Comparison of ENCODE assay signal across 31 cellular contexts in genomic region chr6:150099953-150100352, GRCh38. TPM values are rescaled to one million over a fixed set of nuclear protein-coding genes. Genes with fewer than 3 reads are reported as not detected.
"Had no signal": no experiment of that assay in that cellular context is flagged by ENCODE, and none has a peak within 500 bp of the region (broad histone marks: within the 10 kb centered on the region; RNA-seq: fewer than 3 reads in every experiment).

No MANE protein-coding gene starts in this region.

- H3K4me1 ChIP-seq: adrenal gland, body of pancreas, foreskin keratinocyte, gastrocnemius medialis, heart left ventricle had no signal

- H3K27me3 ChIP-seq: adrenal gland, body of pancreas, gastrocnemius medialis had no signal

- FAIRE-seq: colon, endometrium, TTC549 had no signal

- DNase-seq: activated CD4-positive, alpha-beta memory T cell treated with anti-CD3 and anti-CD28 coated beads for 36 hours; activated CD4-positive, alpha-beta T cell treated with anti-CD3 and anti-CD28 coated beads for 48 hours; activated CD8-positive, alpha-beta memory T cell treated with anti-CD3 and anti-CD28 coated beads, Interleukin-2, amount 10 ng/mL, durations not matched to agents 7 days and 5 days; activated CD8-positive, alpha-beta memory T cell treated with anti-CD3 and anti-CD28 coated beads, Interleukin-2, amount 50 U/mL, for 4 hours; activated CD8-positive, alpha-beta T cell treated with anti-CD3 and anti-CD28 coated beads, Interleukin-2, amount 10 ng/mL, durations not matched to agents 7 days and 5 days; activated effector memory CD4-positive, alpha-beta T cell treated with anti-CD3 and anti-CD28 coated beads, Interleukin-2, amount 50 U/mL, for 16 hours; activated naive CD4-positive, alpha-beta T cell treated with anti-CD3 and anti-CD28 coated beads for 36 hours; activated naive CD8-positive, alpha-beta T cell treated with anti-CD3 and anti-CD28 coated beads for 36 hours; activated naive CD8-positive, alpha-beta T cell treated with anti-CD3 and anti-CD28 coated beads, Interleukin-2, amount 50 U/mL, for 24 hours; activated T-cell treated with anti-CD3 and anti-CD28 coated beads, Interleukin-2, amount 50 U/mL, for 1 hour; activated T-cell treated with anti-CD3 and anti-CD28 coated beads, Interleukin-2, amount 50 U/mL, for 48 hours; adrenal gland; amygdala; aorta; body of pancreas; caudate nucleus; effector CD8-positive, alpha-beta T cell; foreskin keratinocyte; gastrocnemius medialis; glutamatergic neuron; heart left ventricle; T-helper 2 cell had no signal

- ATAC-seq: activated CD8-positive, alpha-beta memory T cell treated with anti-CD3 and anti-CD28 coated beads, Interleukin-2, amount 10 ng/mL, durations not matched to agents 7 days and 5 days; activated CD8-positive, alpha-beta T cell treated with anti-CD3 and anti-CD28 coated beads, Interleukin-2, amount 10 ng/mL, durations not matched to agents 7 days and 5 days; activated naive CD8-positive, alpha-beta T cell treated with anti-CD3 and anti-CD28 coated beads, Interleukin-2, amount 50 U/mL, for 24 hours; body of pancreas; esophagus mucosa; foreskin keratinocyte; gastrocnemius medialis; heart left ventricle; WTC11 had no signal

- H3K27ac ChIP-seq: adrenal gland, body of pancreas, foreskin keratinocyte, gastrocnemius medialis, heart left ventricle, VCaP had no signal

- H3K36me3 ChIP-seq: adrenal gland, gastrocnemius medialis, heart left ventricle had no signal

- H3K9me3 ChIP-seq: adrenal gland, body of pancreas, gastrocnemius medialis had no signal

- H3K4me3 ChIP-seq: adrenal gland, body of pancreas, gastrocnemius medialis, heart left ventricle had no signal

RNA-seq across cellular contexts. Expression of gene ULBP3, which starts 31.0 kb away (rescaled TPM):
- total RNA-seq: activated naive CD4-positive, alpha-beta T cell treated with anti-CD3 and anti-CD28 coated beads for 36 hours; activated T-helper 1 cell treated with anti-CD3 and anti-CD28 coated beads, Interleukin-12 subunit alpha, Interleukin-12 subunit beta, Interleukin-2, Interleukin-4 antibody, amounts not matched to agents 30 ng/mL and 10 ng/mL and 1 ng/mL, durations not matched to agents 14 hours and 24 hours and 36 hours had no signal

RNA-seq across cellular contexts. Expression of gene PPP1R14C, which starts 42.9 kb away (rescaled TPM):
- total RNA-seq: activated CD8-positive, alpha-beta T cell treated with anti-CD3 and anti-CD28 coated beads, Interleukin-2, amount 10 ng/mL, durations not matched to agents 7 days and 5 days; activated naive CD4-positive, alpha-beta T cell treated with anti-CD3 and anti-CD28 coated beads for 36 hours; activated T-helper 1 cell treated with anti-CD3 and anti-CD28 coated beads, Interleukin-12 subunit alpha, Interleukin-12 subunit beta, Interleukin-2, Interleukin-4 antibody, amounts not matched to agents 30 ng/mL and 10 ng/mL and 1 ng/mL, durations not matched to agents 14 hours and 24 hours and 36 hours; dermis microvascular lymphatic vessel endothelial cell; T-helper 1 cell treated with Interleukin-12 subunit alpha and Interleukin-12 subunit beta and Interleukin-4 antibody, amounts not matched to agents 30 ng/mL and 1 ng/mL, for 36 hours had no signal
